In genomic region chr7:105352922-105353668, GRCh38 we compare ENCODE assay signal across 10 cellular contexts. TPM values are rescaled to one million over a fixed set of nuclear protein-coding genes. Genes with fewer than 3 reads are reported as not detected.
A peak's percentile ranks its signal among the peaks of the same experiment; 100 is the strongest.
DNase-seq lines count a peak whose midpoint lies in the region; TF ChIP-seq lines count a peak whose summit lies in the region.
"Had no signal": no experiment of that assay in that cellular context is flagged by ENCODE, and none has a peak within 500 bp of the region (broad histone marks: within the 10 kb centered on the region; RNA-seq: fewer than 3 reads in every experiment).

No MANE protein-coding gene starts in this region.

- intact Hi-C loops in CD14-positive monocyte (cut with micrococcal nuclease), result no loop called here

- in situ Hi-C loops in brain microvascular endothelial cell (cut with HindIII; ENCODE audit: low pct_ligation_motif_present, low sequenced_read_pairs), result no loop called here

- TF ChIP-seq CTCF in CD14-positive monocyte (IDR thresholded peaks at IDR 0.05), result no peak
- no peak for TF ChIP-seq CTCF in brain microvascular endothelial cell (IDR thresholded peaks at IDR 0.05; ENCODE audit: low read depth, low read length, missing control alignments)
- TF ChIP-seq CTCF in nephron progenitor cell (IDR thresholded peaks at IDR 0.05), result no peak
- TF ChIP-seq CTCF in glutamatergic neuron (IDR thresholded peaks at IDR 0.05; ENCODE audit: partially characterized antibody, unreplicated experiment), result no peak
- no peak for TF ChIP-seq CTCF in type B pancreatic cell (conservative IDR thresholded peaks at IDR 0.05)

- DNase-seq in CD14-positive monocyte (ENCODE audit: low spot score), result no peak
- no peak for DNase-seq in brain microvascular endothelial cell
- no peak for DNase-seq in nephron progenitor cell
- DNase-seq in glutamatergic neuron, result no peak
- DNase-seq in substantia nigra (lab: John Stamatoyannopoulos, UW), result no peak
- no peak for DNase-seq in HPDE6-E6E7 (ENCODE audit: extremely low spot score)
- DNase-seq in type B pancreatic cell (ENCODE audit: extremely low spot score, unreplicated experiment), result no peak
- DNase-seq: NCI-H1048; NK-92 treated with Interleukin-12 subunit alpha and Interleukin-12 subunit beta, amount 100 ng/mL, for 24 hours had no signal

- H3K27ac Mint-ChIP-seq in CD14-positive monocyte (peak overlapping the region; percentile 90 to 97 (median 95)), nephron progenitor cell (peak overlapping the region; percentile 78), glutamatergic neuron (ENCODE audit: unreplicated experiment) (no peak overlapping the region), type B pancreatic cell (no peak overlapping the region)

- H3K27me3 Mint-ChIP-seq in CD14-positive monocyte (ENCODE audit: low read depth in 3 of 3), result peaks cover 0 to 5% (median 4%) of the 10 kb centered on the region in 3 donors
- H3K27me3 Mint-ChIP-seq in nephron progenitor cell (ENCODE audit: low read depth, poor library complexity), result no peaks in the 10 kb centered on the region
- H3K27me3 Mint-ChIP-seq in glutamatergic neuron (ENCODE audit: unreplicated experiment), result no peaks in the 10 kb centered on the region
- H3K27me3 Mint-ChIP-seq in type B pancreatic cell, result no peaks in the 10 kb centered on the region

- no peaks in the 10 kb centered on the region for H3K27me3 ChIP-seq in brain microvascular endothelial cell (replicated peaks)

- H3K9me3 ChIP-seq in KOPT-K1 (ENCODE audit: insufficient read depth, low read length, poor library complexity, severe bottlenecking), result no peaks in the 10 kb centered on the region

- H3K36me3 ChIP-seq in KOPT-K1 (ENCODE audit: insufficient read depth, low read length) (no peaks in the 10 kb centered on the region), brain microvascular endothelial cell (replicated peaks) (no peaks in the 10 kb centered on the region)

- H3K9me3 Mint-ChIP-seq in CD14-positive monocyte (no peaks in the 10 kb centered on the region), nephron progenitor cell (peaks cover under 1% of the 10 kb centered on the region), glutamatergic neuron (ENCODE audit: unreplicated experiment) (peaks cover 1% of the 10 kb centered on the region), type B pancreatic cell (no peaks in the 10 kb centered on the region)

- H3K4me3 Mint-ChIP-seq in CD14-positive monocyte, result peak overlapping the region in 1 of 2 donors; percentile 68
- H3K4me3 Mint-ChIP-seq in nephron progenitor cell, result no peak overlapping the region
- H3K4me3 Mint-ChIP-seq in glutamatergic neuron (ENCODE audit: unreplicated experiment), result no peak overlapping the region
- no peak overlapping the region for H3K4me3 Mint-ChIP-seq in type B pancreatic cell

- H3K4me3 ChIP-seq in brain microvascular endothelial cell (ENCODE audit: low read depth, low read length), result no peak overlapping the region

- H3K36me3 Mint-ChIP-seq in CD14-positive monocyte, result no peaks in the 10 kb centered on the region
- H3K36me3 Mint-ChIP-seq in nephron progenitor cell (ENCODE audit: low read depth), result peaks cover under 1% of the 10 kb centered on the region
- H3K36me3 Mint-ChIP-seq in glutamatergic neuron (ENCODE audit: unreplicated experiment), result no peaks in the 10 kb centered on the region
- no peaks in the 10 kb centered on the region for H3K36me3 Mint-ChIP-seq in type B pancreatic cell

- H3K27ac ChIP-seq in KOPT-K1 (ENCODE audit: low read depth, low read length, poor library complexity, severe bottlenecking), result peak overlapping the region; percentile 53
- peak overlapping the region; percentile 83 for H3K27ac ChIP-seq in brain microvascular endothelial cell
- no peak overlapping the region for H3K27ac ChIP-seq in substantia nigra (ENCODE audit: low read depth, low read length, poor library complexity, severe bottlenecking)

- peaks cover 55% of the 10 kb centered on the region for H3K4me1 Mint-ChIP-seq in CD14-positive monocyte
- H3K4me1 Mint-ChIP-seq in nephron progenitor cell, result peaks cover 45% of the 10 kb centered on the region
- H3K4me1 Mint-ChIP-seq in glutamatergic neuron (ENCODE audit: low read depth, unreplicated experiment), result peaks cover 13% of the 10 kb centered on the region
- peaks cover 16% of the 10 kb centered on the region for H3K4me1 Mint-ChIP-seq in type B pancreatic cell (ENCODE audit: unreplicated experiment)

RNA-seq across cellular contexts. Expression of gene SRPK2, which starts 35.6 kb away (rescaled TPM):
- 10 to 100 TPM; 30.0 to 37.7 TPM for polyA plus RNA-seq in CD14-positive monocyte
- total RNA-seq in glutamatergic neuron (ENCODE audit: unreplicated experiment) (131 TPM), type B pancreatic cell (ENCODE audit: low replicate concordance) (30.4 and 36.0 TPM in 2 replicates)

Comparison
In these comparisons a context has a peak if more than half of its experiments do, and no peak if none do; other contexts are left out.
1. H3K27ac Mint-ChIP-seq: peak in CD14-positive monocyte (7 of 7) and nephron progenitor cell (single experiment); none in glutamatergic neuron (single experiment) and type B pancreatic cell (single experiment).